8 cellular contexts compared by ENCODE assay signal in genomic region chr21:46667735-46668380, GRCh38. TPM values are rescaled to one million over a fixed set of nuclear protein-coding genes. Genes with fewer than 3 reads are reported as not detected.
DNase-seq lines count a peak whose midpoint lies in the region; ATAC-seq, FAIRE-seq and TF ChIP-seq lines count a peak whose summit lies in the region.

No MANE protein-coding gene starts in this region.

- intact Hi-C loops in mucosa of descending colon (cut with DNase I, micrococcal nuclease), result no loop called here

- H3K4me3 ChIP-seq in BLaER1, result peak overlapping the region; percentile 74
- H3K4me3 ChIP-seq in Peyer's patch, result peak overlapping the region; percentile 5 to 51 (median 43)
- H3K4me3 ChIP-seq in mucosa of descending colon, result no peak overlapping the region

- no peak for TF ChIP-seq CTCF in Peyer's patch (IDR thresholded peaks at IDR 0.05)
- no peak for TF ChIP-seq CTCF in mucosa of descending colon (IDR thresholded peaks at IDR 0.05)

- peaks cover 7% of the 10 kb centered on the region for H3K36me3 ChIP-seq in BLaER1
- peaks cover 0 to 20% (median 0%) of the 10 kb centered on the region in 3 donors for H3K36me3 ChIP-seq in Peyer's patch
- H3K36me3 ChIP-seq in mucosa of descending colon (ENCODE audit: low read depth), result no peaks in the 10 kb centered on the region

- H3K27ac ChIP-seq in BLaER1, result no peak overlapping the region
- H3K27ac ChIP-seq in Peyer's patch, result no peak overlapping the region

- no peak for FAIRE-seq in H54 (lab: Jason Lieb, UNC)

- H3K9ac ChIP-seq in BLaER1, result peak overlapping the region; percentile 58; the same call in 1 of the 2 replicates

- H3K27me3 ChIP-seq in BLaER1, result peaks cover 28% of the 10 kb centered on the region
- H3K27me3 ChIP-seq in Peyer's patch, result peaks cover 0 to 6% of the 10 kb centered on the region in 2 donors

- DNase-seq in H54 (ENCODE audit: insufficient read length, low spot score) (peak; percentile 73), Peyer's patch (no peak), ecto neural progenitor cell (ENCODE audit: low spot score) (peak; percentile 76), mucosa of descending colon (no peak), activated gamma-delta T cell (lab: John Stamatoyannopoulos, UW) (no peak)
- DNase-seq in activated CD4-positive, CD25-positive, alpha-beta regulatory T cell treated with anti-CD3 and anti-CD28 coated beads, Interleukin-2, amount 50 U/mL, for 72 hours, result no peak

- peak; percentile 49 for TF ChIP-seq POLR2A in H54 (IDR thresholded peaks at IDR 0.05; ENCODE audit: low read depth, low read length)
- no peak for TF ChIP-seq POLR2A in Peyer's patch (IDR thresholded peaks at IDR 0.05)

- H3K4me2 ChIP-seq in BLaER1, result peak overlapping the region; percentile 94

- ATAC-seq in mucosa of descending colon (peak; percentile 65), GM21619 (IDR thresholded peaks at IDR 0.05; ENCODE audit: unreplicated experiment) (no peak)

- H3K4me1 ChIP-seq in BLaER1, result peaks cover 24% of the 10 kb centered on the region
- peaks cover 0 to 15% (median 2%) of the 10 kb centered on the region in 4 donors for H3K4me1 ChIP-seq in Peyer's patch
- H3K4me1 ChIP-seq in mucosa of descending colon (ENCODE audit: low read depth), result peaks cover 13% of the 10 kb centered on the region

- H4K20me1 ChIP-seq in BLaER1, result no peaks in the 10 kb centered on the region

- H3K9me3 ChIP-seq in BLaER1 (no peaks in the 10 kb centered on the region), Peyer's patch (no peaks in the 10 kb centered on the region), mucosa of descending colon (no peaks in the 10 kb centered on the region)

RNA-seq across cellular contexts. Expression of gene PRMT2, which starts 32.4 kb away (rescaled TPM):
- total RNA-seq in Peyer's patch (100 to 1,000 TPM in 2 of 4 donors, 10 to 100 TPM in 2; 59.9 to 210 (median 95.0) TPM), mucosa of descending colon (100 to 1,000 TPM in 1 of 3 donors, 10 to 100 TPM in 2; 62.7 to 122 (median 71.1) TPM)

Comparison
In these comparisons a context has a peak if more than half of its experiments do, and no peak if none do; other contexts are left out.
1. DNase-seq: peak in H54 (single experiment) and ecto neural progenitor cell (single experiment); none in Peyer's patch (0 of 3), mucosa of descending colon (0 of 3), activated CD4-positive, CD25-positive, alpha-beta regulatory T cell treated with anti-CD3 and anti-CD28 coated beads, Interleukin-2, amount 50 U/mL, for 72 hours (single experiment) and activated gamma-delta T cell (single experiment).